In genomic region chr2:129877795-129878775, GRCh38 we compare ENCODE assay signal across 8 cellular contexts.
DNase-seq lines count a peak whose midpoint lies in the region; ATAC-seq and TF ChIP-seq lines count a peak whose summit lies in the region.

No MANE protein-coding gene starts in this region.

- H4K20me1 ChIP-seq in neural cell (ENCODE audit: insufficient read depth) = no peaks in the 10 kb centered on the region

- H3K4me3 Mint-ChIP-seq in activated B cell treated with CpG ODN at 0.5 μM for 24 hours = peak overlapping the region; percentile 85

- H3K27ac Mint-ChIP-seq in activated B cell treated with CpG ODN at 0.5 μM for 24 hours = peak overlapping the region; percentile 30

- H3K79me2 ChIP-seq in neural cell (replicated peaks; ENCODE audit: insufficient read depth, low read length) = no peaks in the 10 kb centered on the region

- ATAC-seq in GM18502 (IDR thresholded peaks at IDR 0.05; ENCODE audit: poor library complexity, unreplicated experiment) (peak; percentile 42), HG03460 (IDR thresholded peaks at IDR 0.05; ENCODE audit: unreplicated experiment) (peak; percentile 35), activated B cell treated with CpG ODN at 0.5 μM for 24 hours (ENCODE audit: low read depth) (peak; percentile 49), HG03097 (IDR thresholded peaks at IDR 0.05; ENCODE audit: low FRiP score, unreplicated experiment) (no peak)

- peak overlapping the region; percentile 67 for H3K9ac ChIP-seq in neural cell (ENCODE audit: low read length)

- H3K27me3 ChIP-seq in neural cell (ENCODE audit: insufficient read depth, low read depth, low read length) = no peaks in the 10 kb centered on the region

- H3K27me3 Mint-ChIP-seq in activated B cell treated with CpG ODN at 0.5 μM for 24 hours = peaks cover 2% of the 10 kb centered on the region

- H3K4me3 ChIP-seq in neural cell (ENCODE audit: low read length) = peak overlapping the region; percentile 66

- H3K36me3 Mint-ChIP-seq in activated B cell treated with CpG ODN at 0.5 μM for 24 hours (ENCODE audit: low read depth) = peaks cover 2% of the 10 kb centered on the region

- peaks cover 13% of the 10 kb centered on the region for H3K4me1 Mint-ChIP-seq in activated B cell treated with CpG ODN at 0.5 μM for 24 hours

- peak overlapping the region; percentile 73 for H2AFZ ChIP-seq in neural cell (ENCODE audit: low read depth, low read length)

- CTCF ChIA-PET in activated B cell treated with CpG ODN at 0.5 μM for 24 hours (lab: Charles Lee) = no interaction called here

- no peaks in the 10 kb centered on the region for H3F3A ChIP-seq in neural cell (ENCODE audit: insufficient read depth, low read length, poor library complexity, severe bottlenecking)

- DNase-seq in AG08396 (ENCODE audit: low spot score) (peak; percentile 63), activated B cell treated with CpG ODN at 0.5 μM for 24 hours (no peak), fibroblast of the conjunctiva (ENCODE audit: low read depth) (peak; percentile 18), middle frontal gyrus (ENCODE audit: extremely low spot score, low spot score) (no peak)

- no peak for TF ChIP-seq CTCF in activated B cell treated with CpG ODN at 0.5 μM for 24 hours (IDR thresholded peaks at IDR 0.05)
- no peak for TF ChIP-seq CTCF in neural cell (IDR thresholded peaks at IDR 0.05; ENCODE audit: poor library complexity, severe bottlenecking)

- H3K9me3 Mint-ChIP-seq in activated B cell treated with CpG ODN at 0.5 μM for 24 hours = no peaks in the 10 kb centered on the region

- intact Hi-C loops in activated B cell treated with CpG ODN at 0.5 μM for 24 hours (cut with micrococcal nuclease) = loop anchor here (1.0 to 2.0 kb wide), 6 partner anchors 29 to 1557 kb away; partner anchors contain the start of genes FAM168B, IMP4 and SMPD4

- no peak for TF ChIP-seq EP300 in neural cell (conservative IDR thresholded peaks at IDR 0.05; ENCODE audit: poor library complexity, severe bottlenecking)

- no peaks in the 10 kb centered on the region for H3K9me2 ChIP-seq in neural cell (ENCODE audit: insufficient read depth, low read length)

- POLR2A ChIA-PET in activated B cell treated with CpG ODN at 0.5 μM for 24 hours (lab: Charles Lee) = interaction anchor here (0.6 to 1.4 kb wide), 2 partner anchors 22 to 303 kb away, joined by 6 read pairs; partner anchors contain the start of gene SMPD4

- no peaks in the 10 kb centered on the region for H3K9me3 ChIP-seq in neural cell (ENCODE audit: low read length)

- H3K4me2 ChIP-seq in neural cell (ENCODE audit: low read length) = peak overlapping the region; percentile 30

- no peaks in the 10 kb centered on the region for H3K36me3 ChIP-seq in neural cell (ENCODE audit: insufficient read depth, low read length)

- H3K27ac ChIP-seq in neural cell (ENCODE audit: low read length) = peak overlapping the region; percentile 63

- TF ChIP-seq RAD21 in neural cell (conservative IDR thresholded peaks at IDR 0.05) = no peak

TF ChIP-seq in neural cell, 6 proteins besides CTCF, POLR2A, EP300 and RAD21:
- TF ChIP-seq, protein P1, sequence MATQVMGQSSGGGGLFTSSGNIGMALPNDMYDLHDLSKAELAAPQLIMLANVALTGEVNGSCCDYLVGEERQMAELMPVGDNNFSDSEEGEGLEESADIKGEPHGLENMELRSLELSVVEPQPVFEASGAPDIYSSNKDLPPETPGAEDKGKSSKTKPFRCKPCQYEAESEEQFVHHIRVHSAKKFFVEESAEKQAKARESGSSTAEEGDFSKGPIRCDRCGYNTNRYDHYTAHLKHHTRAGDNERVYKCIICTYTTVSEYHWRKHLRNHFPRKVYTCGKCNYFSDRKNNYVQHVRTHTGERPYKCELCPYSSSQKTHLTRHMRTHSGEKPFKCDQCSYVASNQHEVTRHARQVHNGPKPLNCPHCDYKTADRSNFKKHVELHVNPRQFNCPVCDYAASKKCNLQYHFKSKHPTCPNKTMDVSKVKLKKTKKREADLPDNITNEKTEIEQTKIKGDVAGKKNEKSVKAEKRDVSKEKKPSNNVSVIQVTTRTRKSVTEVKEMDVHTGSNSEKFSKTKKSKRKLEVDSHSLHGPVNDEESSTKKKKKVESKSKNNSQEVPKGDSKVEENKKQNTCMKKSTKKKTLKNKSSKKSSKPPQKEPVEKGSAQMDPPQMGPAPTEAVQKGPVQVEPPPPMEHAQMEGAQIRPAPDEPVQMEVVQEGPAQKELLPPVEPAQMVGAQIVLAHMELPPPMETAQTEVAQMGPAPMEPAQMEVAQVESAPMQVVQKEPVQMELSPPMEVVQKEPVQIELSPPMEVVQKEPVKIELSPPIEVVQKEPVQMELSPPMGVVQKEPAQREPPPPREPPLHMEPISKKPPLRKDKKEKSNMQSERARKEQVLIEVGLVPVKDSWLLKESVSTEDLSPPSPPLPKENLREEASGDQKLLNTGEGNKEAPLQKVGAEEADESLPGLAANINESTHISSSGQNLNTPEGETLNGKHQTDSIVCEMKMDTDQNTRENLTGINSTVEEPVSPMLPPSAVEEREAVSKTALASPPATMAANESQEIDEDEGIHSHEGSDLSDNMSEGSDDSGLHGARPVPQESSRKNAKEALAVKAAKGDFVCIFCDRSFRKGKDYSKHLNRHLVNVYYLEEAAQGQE (IDR thresholded peaks at IDR 0.05; ENCODE audit: borderline replicate concordance) = no peak
- TF ChIP-seq MXI1 (conservative IDR thresholded peaks at IDR 0.05; ENCODE audit: poor library complexity, severe bottlenecking) (peak; percentile 34), POLR2AphosphoS5 (IDR thresholded peaks at IDR 0.05) (peak; percentile 5), SMC3 (conservative IDR thresholded peaks at IDR 0.05; ENCODE audit: poor library complexity) (no peak), EZH2 (IDR thresholded peaks at IDR 0.05; ENCODE audit: borderline replicate concordance, insufficient read depth, low read length, poor library complexity, severe bottlenecking) (no peak), TAF1 (IDR thresholded peaks at IDR 0.05; ENCODE audit: low read depth) (no peak)

Comparison
In these comparisons a context has a peak if more than half of its experiments do, and no peak if none do; other contexts are left out.
1. DNase-seq: peak in AG08396 (single experiment) and fibroblast of the conjunctiva (single experiment); none in activated B cell treated with CpG ODN at 0.5 μM for 24 hours (single experiment) and middle frontal gyrus (single experiment).